ENCODE assay signal across 1 cellular context in the genomic region with DNA sequence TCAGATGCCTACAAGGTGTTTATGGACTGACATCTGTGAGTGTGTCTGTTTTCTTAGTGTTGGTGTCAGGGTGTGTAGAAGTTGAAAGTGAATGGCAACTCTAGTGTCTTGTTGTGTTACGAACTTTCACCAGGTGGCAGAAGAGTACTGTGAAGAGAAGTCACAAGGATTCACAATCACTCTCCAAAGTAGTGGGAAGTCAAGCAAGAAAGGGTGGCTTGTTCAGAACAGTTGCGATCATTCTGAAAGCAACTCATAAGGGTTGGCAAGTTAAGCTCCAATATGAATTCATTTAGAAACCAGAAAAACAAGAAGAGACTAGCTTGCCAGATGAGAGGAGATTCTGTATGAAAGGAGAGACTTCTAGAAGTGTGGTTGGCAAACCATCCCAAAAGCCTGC.
TF ChIP-seq lines count a peak whose summit lies in the region.

No MANE protein-coding gene starts in this region.

TF ChIP-seq in GM12878, 131 proteins besides CTCF, POLR2A, EP300 and RAD21 (continued from another document and continues in another):
- TF ChIP-seq RB1 (IDR thresholded peaks at IDR 0.05; ENCODE audit: borderline replicate concordance) (no peak), SIN3A (IDR thresholded peaks at IDR 0.05; ENCODE audit: low read depth, low read length) (no peak), ZNF24 (IDR thresholded peaks at IDR 0.05) (no peak), CBFB (IDR thresholded peaks at IDR 0.05; ENCODE audit: low read depth) (no peak), CHD1 (IDR thresholded peaks at IDR 0.05; ENCODE audit: low read depth, low read length) (no peak), BACH1 (IDR thresholded peaks at IDR 0.05; ENCODE audit: borderline replicate concordance) (no peak), POU2F2 (IDR thresholded peaks at IDR 0.05; ENCODE audit: borderline replicate concordance, low read depth, low read length) (peak; percentile 26; the same call in 1 of the 3 replicates), STAT3 (IDR thresholded peaks at IDR 0.05; ENCODE audit: low read depth, low read length) (0 out of 2 replicates have a peak, but pooled peaks have one; percentile 63), ZNF384 (IDR thresholded peaks at IDR 0.05; ENCODE audit: borderline replicate concordance, low read depth, low read length) (no peak), NR2C2 (IDR thresholded peaks at IDR 0.05; ENCODE audit: borderline replicate concordance, control insufficient read depth, insufficient read length, low read depth) (no peak), BCL11A (IDR thresholded peaks at IDR 0.05; ENCODE audit: low read depth, low read length) (no peak), SP1 (IDR thresholded peaks at IDR 0.05; ENCODE audit: low read depth, low read length) (no peak), NFYA (IDR thresholded peaks at IDR 0.05; ENCODE audit: borderline replicate concordance, low read depth, low read length) (no peak), CEBPB (IDR thresholded peaks at IDR 0.05; ENCODE audit: borderline replicate concordance in 1 of 2, low read depth in 2 of 2, low read length in 2 of 2) (no peak), ZNF217 (IDR thresholded peaks at IDR 0.05) (no peak), RCOR1 (conservative IDR thresholded peaks at IDR 0.05; ENCODE audit: low read depth, low read length) (no peak), KDM1A (IDR thresholded peaks at IDR 0.05; ENCODE audit: borderline replicate concordance) (no peak), NFXL1 (IDR thresholded peaks at IDR 0.05; ENCODE audit: borderline replicate concordance) (no peak), SREBF1 (IDR thresholded peaks at IDR 0.05; ENCODE audit: low read length) (no peak), ATF7 (IDR thresholded peaks at IDR 0.05; ENCODE audit: low read depth) (no peak), CHD2 (IDR thresholded peaks at IDR 0.05; ENCODE audit: borderline replicate concordance, low read depth, low read length) (no peak), TCF3 (IDR thresholded peaks at IDR 0.05; ENCODE audit: borderline replicate concordance, insufficient read depth, low read depth, low read length) (no peak), NFIC (IDR thresholded peaks at IDR 0.05; ENCODE audit: low read depth, low read length) (peak; percentile 75; the same call in 1 of the 2 replicates)
- TF ChIP-seq, protein P1, sequence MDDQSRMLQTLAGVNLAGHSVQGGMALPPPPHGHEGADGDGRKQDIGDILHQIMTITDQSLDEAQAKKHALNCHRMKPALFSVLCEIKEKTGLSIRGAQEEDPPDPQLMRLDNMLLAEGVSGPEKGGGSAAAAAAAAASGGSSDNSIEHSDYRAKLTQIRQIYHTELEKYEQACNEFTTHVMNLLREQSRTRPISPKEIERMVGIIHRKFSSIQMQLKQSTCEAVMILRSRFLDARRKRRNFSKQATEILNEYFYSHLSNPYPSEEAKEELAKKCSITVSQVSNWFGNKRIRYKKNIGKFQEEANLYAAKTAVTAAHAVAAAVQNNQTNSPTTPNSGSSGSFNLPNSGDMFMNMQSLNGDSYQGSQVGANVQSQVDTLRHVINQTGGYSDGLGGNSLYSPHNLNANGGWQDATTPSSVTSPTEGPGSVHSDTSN (IDR thresholded peaks at IDR 0.05; ENCODE audit: insufficient replicate concordance, low read depth, low read length) = no peak
- TF ChIP-seq, protein P2, sequence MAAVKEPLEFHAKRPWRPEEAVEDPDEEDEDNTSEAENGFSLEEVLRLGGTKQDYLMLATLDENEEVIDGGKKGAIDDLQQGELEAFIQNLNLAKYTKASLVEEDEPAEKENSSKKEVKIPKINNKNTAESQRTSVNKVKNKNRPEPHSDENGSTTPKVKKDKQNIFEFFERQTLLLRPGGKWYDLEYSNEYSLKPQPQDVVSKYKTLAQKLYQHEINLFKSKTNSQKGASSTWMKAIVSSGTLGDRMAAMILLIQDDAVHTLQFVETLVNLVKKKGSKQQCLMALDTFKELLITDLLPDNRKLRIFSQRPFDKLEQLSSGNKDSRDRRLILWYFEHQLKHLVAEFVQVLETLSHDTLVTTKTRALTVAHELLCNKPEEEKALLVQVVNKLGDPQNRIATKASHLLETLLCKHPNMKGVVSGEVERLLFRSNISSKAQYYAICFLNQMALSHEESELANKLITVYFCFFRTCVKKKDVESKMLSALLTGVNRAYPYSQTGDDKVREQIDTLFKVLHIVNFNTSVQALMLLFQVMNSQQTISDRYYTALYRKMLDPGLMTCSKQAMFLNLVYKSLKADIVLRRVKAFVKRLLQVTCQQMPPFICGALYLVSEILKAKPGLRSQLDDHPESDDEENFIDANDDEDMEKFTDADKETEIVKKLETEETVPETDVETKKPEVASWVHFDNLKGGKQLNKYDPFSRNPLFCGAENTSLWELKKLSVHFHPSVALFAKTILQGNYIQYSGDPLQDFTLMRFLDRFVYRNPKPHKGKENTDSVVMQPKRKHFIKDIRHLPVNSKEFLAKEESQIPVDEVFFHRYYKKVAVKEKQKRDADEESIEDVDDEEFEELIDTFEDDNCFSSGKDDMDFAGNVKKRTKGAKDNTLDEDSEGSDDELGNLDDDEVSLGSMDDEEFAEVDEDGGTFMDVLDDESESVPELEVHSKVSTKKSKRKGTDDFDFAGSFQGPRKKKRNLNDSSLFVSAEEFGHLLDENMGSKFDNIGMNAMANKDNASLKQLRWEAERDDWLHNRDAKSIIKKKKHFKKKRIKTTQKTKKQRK (IDR thresholded peaks at IDR 0.05; ENCODE audit: low read depth, low read length) = no peak
- TF ChIP-seq, protein P3, sequence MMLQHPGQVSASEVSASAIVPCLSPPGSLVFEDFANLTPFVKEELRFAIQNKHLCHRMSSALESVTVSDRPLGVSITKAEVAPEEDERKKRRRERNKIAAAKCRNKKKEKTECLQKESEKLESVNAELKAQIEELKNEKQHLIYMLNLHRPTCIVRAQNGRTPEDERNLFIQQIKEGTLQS (IDR thresholded peaks at IDR 0.05; ENCODE audit: borderline replicate concordance, extremely low read depth, low read depth, low read length) = no peak
- TF ChIP-seq, protein P4, sequence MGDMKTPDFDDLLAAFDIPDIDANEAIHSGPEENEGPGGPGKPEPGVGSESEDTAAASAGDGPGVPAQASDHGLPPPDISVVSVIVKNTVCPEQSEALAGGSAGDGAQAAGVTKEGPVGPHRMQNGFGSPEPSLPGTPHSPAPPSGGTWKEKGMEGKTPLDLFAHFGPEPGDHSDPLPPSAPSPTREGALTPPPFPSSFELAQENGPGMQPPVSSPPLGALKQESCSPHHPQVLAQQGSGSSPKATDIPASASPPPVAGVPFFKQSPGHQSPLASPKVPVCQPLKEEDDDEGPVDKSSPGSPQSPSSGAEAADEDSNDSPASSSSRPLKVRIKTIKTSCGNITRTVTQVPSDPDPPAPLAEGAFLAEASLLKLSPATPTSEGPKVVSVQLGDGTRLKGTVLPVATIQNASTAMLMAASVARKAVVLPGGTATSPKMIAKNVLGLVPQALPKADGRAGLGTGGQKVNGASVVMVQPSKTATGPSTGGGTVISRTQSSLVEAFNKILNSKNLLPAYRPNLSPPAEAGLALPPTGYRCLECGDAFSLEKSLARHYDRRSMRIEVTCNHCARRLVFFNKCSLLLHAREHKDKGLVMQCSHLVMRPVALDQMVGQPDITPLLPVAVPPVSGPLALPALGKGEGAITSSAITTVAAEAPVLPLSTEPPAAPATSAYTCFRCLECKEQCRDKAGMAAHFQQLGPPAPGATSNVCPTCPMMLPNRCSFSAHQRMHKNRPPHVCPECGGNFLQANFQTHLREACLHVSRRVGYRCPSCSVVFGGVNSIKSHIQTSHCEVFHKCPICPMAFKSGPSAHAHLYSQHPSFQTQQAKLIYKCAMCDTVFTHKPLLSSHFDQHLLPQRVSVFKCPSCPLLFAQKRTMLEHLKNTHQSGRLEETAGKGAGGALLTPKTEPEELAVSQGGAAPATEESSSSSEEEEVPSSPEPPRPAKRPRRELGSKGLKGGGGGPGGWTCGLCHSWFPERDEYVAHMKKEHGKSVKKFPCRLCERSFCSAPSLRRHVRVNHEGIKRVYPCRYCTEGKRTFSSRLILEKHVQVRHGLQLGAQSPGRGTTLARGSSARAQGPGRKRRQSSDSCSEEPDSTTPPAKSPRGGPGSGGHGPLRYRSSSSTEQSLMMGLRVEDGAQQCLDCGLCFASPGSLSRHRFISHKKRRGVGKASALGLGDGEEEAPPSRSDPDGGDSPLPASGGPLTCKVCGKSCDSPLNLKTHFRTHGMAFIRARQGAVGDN (IDR thresholded peaks at IDR 0.05) = no peak
- TF ChIP-seq, protein P5, sequence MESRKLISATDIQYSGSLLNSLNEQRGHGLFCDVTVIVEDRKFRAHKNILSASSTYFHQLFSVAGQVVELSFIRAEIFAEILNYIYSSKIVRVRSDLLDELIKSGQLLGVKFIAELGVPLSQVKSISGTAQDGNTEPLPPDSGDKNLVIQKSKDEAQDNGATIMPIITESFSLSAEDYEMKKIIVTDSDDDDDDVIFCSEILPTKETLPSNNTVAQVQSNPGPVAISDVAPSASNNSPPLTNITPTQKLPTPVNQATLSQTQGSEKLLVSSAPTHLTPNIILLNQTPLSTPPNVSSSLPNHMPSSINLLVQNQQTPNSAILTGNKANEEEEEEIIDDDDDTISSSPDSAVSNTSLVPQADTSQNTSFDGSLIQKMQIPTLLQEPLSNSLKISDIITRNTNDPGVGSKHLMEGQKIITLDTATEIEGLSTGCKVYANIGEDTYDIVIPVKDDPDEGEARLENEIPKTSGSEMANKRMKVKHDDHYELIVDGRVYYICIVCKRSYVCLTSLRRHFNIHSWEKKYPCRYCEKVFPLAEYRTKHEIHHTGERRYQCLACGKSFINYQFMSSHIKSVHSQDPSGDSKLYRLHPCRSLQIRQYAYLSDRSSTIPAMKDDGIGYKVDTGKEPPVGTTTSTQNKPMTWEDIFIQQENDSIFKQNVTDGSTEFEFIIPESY (IDR thresholded peaks at IDR 0.05) = no peak
- TF ChIP-seq, protein P6, sequence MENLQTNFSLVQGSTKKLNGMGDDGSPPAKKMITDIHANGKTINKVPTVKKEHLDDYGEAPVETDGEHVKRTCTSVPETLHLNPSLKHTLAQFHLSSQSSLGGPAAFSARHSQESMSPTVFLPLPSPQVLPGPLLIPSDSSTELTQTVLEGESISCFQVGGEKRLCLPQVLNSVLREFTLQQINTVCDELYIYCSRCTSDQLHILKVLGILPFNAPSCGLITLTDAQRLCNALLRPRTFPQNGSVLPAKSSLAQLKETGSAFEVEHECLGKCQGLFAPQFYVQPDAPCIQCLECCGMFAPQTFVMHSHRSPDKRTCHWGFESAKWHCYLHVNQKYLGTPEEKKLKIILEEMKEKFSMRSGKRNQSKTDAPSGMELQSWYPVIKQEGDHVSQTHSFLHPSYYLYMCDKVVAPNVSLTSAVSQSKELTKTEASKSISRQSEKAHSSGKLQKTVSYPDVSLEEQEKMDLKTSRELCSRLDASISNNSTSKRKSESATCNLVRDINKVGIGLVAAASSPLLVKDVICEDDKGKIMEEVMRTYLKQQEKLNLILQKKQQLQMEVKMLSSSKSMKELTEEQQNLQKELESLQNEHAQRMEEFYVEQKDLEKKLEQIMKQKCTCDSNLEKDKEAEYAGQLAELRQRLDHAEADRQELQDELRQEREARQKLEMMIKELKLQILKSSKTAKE (IDR thresholded peaks at IDR 0.05; ENCODE audit: low read depth, poor library complexity, severe bottlenecking) = no peak
- TF ChIP-seq, protein P7, sequence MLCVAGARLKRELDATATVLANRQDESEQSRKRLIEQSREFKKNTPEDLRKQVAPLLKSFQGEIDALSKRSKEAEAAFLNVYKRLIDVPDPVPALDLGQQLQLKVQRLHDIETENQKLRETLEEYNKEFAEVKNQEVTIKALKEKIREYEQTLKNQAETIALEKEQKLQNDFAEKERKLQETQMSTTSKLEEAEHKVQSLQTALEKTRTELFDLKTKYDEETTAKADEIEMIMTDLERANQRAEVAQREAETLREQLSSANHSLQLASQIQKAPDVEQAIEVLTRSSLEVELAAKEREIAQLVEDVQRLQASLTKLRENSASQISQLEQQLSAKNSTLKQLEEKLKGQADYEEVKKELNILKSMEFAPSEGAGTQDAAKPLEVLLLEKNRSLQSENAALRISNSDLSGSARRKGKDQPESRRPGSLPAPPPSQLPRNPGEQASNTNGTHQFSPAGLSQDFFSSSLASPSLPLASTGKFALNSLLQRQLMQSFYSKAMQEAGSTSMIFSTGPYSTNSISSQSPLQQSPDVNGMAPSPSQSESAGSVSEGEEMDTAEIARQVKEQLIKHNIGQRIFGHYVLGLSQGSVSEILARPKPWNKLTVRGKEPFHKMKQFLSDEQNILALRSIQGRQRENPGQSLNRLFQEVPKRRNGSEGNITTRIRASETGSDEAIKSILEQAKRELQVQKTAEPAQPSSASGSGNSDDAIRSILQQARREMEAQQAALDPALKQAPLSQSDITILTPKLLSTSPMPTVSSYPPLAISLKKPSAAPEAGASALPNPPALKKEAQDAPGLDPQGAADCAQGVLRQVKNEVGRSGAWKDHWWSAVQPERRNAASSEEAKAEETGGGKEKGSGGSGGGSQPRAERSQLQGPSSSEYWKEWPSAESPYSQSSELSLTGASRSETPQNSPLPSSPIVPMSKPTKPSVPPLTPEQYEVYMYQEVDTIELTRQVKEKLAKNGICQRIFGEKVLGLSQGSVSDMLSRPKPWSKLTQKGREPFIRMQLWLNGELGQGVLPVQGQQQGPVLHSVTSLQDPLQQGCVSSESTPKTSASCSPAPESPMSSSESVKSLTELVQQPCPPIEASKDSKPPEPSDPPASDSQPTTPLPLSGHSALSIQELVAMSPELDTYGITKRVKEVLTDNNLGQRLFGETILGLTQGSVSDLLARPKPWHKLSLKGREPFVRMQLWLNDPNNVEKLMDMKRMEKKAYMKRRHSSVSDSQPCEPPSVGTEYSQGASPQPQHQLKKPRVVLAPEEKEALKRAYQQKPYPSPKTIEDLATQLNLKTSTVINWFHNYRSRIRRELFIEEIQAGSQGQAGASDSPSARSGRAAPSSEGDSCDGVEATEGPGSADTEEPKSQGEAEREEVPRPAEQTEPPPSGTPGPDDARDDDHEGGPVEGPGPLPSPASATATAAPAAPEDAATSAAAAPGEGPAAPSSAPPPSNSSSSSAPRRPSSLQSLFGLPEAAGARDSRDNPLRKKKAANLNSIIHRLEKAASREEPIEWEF (IDR thresholded peaks at IDR 0.05; ENCODE audit: insufficient replicate concordance, low read depth, low read length) = no peak
- TF ChIP-seq, protein P8, sequence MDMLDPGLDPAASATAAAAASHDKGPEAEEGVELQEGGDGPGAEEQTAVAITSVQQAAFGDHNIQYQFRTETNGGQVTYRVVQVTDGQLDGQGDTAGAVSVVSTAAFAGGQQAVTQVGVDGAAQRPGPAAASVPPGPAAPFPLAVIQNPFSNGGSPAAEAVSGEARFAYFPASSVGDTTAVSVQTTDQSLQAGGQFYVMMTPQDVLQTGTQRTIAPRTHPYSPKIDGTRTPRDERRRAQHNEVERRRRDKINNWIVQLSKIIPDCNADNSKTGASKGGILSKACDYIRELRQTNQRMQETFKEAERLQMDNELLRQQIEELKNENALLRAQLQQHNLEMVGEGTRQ (IDR thresholded peaks at IDR 0.05; ENCODE audit: borderline replicate concordance, low read depth, low read length) = no peak
- TF ChIP-seq, protein P9, sequence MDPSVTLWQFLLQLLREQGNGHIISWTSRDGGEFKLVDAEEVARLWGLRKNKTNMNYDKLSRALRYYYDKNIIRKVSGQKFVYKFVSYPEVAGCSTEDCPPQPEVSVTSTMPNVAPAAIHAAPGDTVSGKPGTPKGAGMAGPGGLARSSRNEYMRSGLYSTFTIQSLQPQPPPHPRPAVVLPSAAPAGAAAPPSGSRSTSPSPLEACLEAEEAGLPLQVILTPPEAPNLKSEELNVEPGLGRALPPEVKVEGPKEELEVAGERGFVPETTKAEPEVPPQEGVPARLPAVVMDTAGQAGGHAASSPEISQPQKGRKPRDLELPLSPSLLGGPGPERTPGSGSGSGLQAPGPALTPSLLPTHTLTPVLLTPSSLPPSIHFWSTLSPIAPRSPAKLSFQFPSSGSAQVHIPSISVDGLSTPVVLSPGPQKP (IDR thresholded peaks at IDR 0.05; ENCODE audit: low read depth, low read length) = no peak
